23 cellular contexts compared by ENCODE assay signal in genomic region chr3:114212646-114213045, GRCh38. TPM values are rescaled to one million over a fixed set of nuclear protein-coding genes. Genes with fewer than 3 reads are reported as not detected.
DNase-seq lines count a peak whose midpoint lies in the region; ATAC-seq, FAIRE-seq and TF ChIP-seq lines count a peak whose summit lies in the region.
"Had no signal": no experiment of that assay in that cellular context is flagged by ENCODE, and none has a peak within 500 bp of the region (broad histone marks: within the 10 kb centered on the region; RNA-seq: fewer than 3 reads in every experiment).

No MANE protein-coding gene starts in this region.

- H3K9me2 ChIP-seq in Loucy (replicated peaks; ENCODE audit: low read depth, low read length), result no peaks in the 10 kb centered on the region
- H3K9me2 ChIP-seq in neural cell (ENCODE audit: insufficient read depth, low read length), result no peaks in the 10 kb centered on the region

- H4K20me1 ChIP-seq in Loucy (ENCODE audit: insufficient read depth, low read length, poor library complexity, severe bottlenecking) (no peaks in the 10 kb centered on the region), GM12878 (ENCODE audit: control insufficient read depth, insufficient read depth) (no peaks in the 10 kb centered on the region), neural cell (ENCODE audit: insufficient read depth) (no peaks in the 10 kb centered on the region)

- no peaks in the 10 kb centered on the region for H3K27me3 ChIP-seq in CD4-positive, alpha-beta memory T cell (ENCODE audit: insufficient read depth, low read length)
- H3K27me3 ChIP-seq in Loucy (ENCODE audit: insufficient read depth, low read length, poor library complexity, severe bottlenecking), result no peaks in the 10 kb centered on the region
- no peaks in the 10 kb centered on the region; a peak in 1 of 4 replicates for H3K27me3 ChIP-seq in GM12878 (replicated peaks in 1 of 2; ENCODE audit: control insufficient read depth in 2 of 2, insufficient read depth in 2 of 2, low read length in 1 of 2)
- no peaks in the 10 kb centered on the region for H3K27me3 ChIP-seq in neural cell (ENCODE audit: insufficient read depth, low read depth, low read length)

- no peak for DNase-seq in CD4-positive, alpha-beta memory T cell
- no peak for DNase-seq in GM12878 (ENCODE audit: low read depth, low spot score)
- no peak for DNase-seq in stimulated activated CD4-positive, alpha-beta T cell treated with anti-CD3 and anti-CD28 coated beads, Interleukin-4, amount 100 ng/mL, for 4 hours
- DNase-seq: activated naive CD4-positive, alpha-beta T cell treated with anti-CD3 and anti-CD28 coated beads for 36 hours; HCEC 1CT; heart left ventricle; KBM-7; NCI-H1436 treated with DMSO at 0.1 percent for 48 hours; Right ventricle myocardium superior; stimulated activated naive CD4-positive, alpha-beta T cell treated with Interleukin-2 at 50 U/mL for 16 hours had no signal

- no TSS peak for BruUV-seq in GM12878 (replicated peaks; lab: Mats Ljungman, UMichigan)

- CTCF ChIA-PET in CD4-positive, alpha-beta memory T cell (lab: Charles Lee; ENCODE audit: partially characterized antibody), result interaction anchor here (1.0 to 7.4 kb wide), 13 partner anchors 11 to 208 kb away, joined by 3 to 138 read pairs (median 20); partner anchors contain the start of genes TIGIT and ZNF80
- CTCF ChIA-PET in GM12878 (lab: Yijun Ruan, JAX), result interaction anchor here (0.6 to 2.5 kb wide), 8 partner anchors 52 to 171 kb away, joined by 3 to 22 read pairs (median 5); partner anchors contain the start of gene TIGIT

- peaks cover 8% of the 10 kb centered on the region; the same call in 1 of the 2 replicates for H3F3A ChIP-seq in Loucy (ENCODE audit: low read depth)
- H3F3A ChIP-seq in neural cell (ENCODE audit: insufficient read depth, low read length, poor library complexity, severe bottlenecking), result no peaks in the 10 kb centered on the region

- ATAC-seq in GM12878 (no peak), HG02798 (IDR thresholded peaks at IDR 0.05; ENCODE audit: poor library complexity, unreplicated experiment) (no peak), GM18861 (IDR thresholded peaks at IDR 0.05; ENCODE audit: unreplicated experiment) (no peak)
- ATAC-seq: heart left ventricle had no signal

- peaks cover 58% of the 10 kb centered on the region for H3K4me1 ChIP-seq in CD4-positive, alpha-beta memory T cell (ENCODE audit: insufficient read depth, low read length)
- H3K4me1 ChIP-seq in Loucy (ENCODE audit: insufficient read depth, low read length, poor library complexity, severe bottlenecking) (peaks cover 20% of the 10 kb centered on the region), GM12878 (ENCODE audit: control insufficient read depth, insufficient read depth, low read length) (peaks cover 26% of the 10 kb centered on the region)

- H3K36me3 ChIP-seq in CD4-positive, alpha-beta memory T cell (ENCODE audit: insufficient read depth, low read length), result no peaks in the 10 kb centered on the region
- no peaks in the 10 kb centered on the region for H3K36me3 ChIP-seq in Loucy (ENCODE audit: insufficient read depth, low read length)
- H3K36me3 ChIP-seq in GM12878 (ENCODE audit: control insufficient read depth in 2 of 2, insufficient read depth in 2 of 2, low read length in 1 of 2), result no peaks in the 10 kb centered on the region
- H3K36me3 ChIP-seq in neural cell (ENCODE audit: insufficient read depth, low read length), result no peaks in the 10 kb centered on the region
- H3K36me3 ChIP-seq: heart left ventricle had no signal

- H3K4me3 Mint-ChIP-seq in CD4-positive, alpha-beta memory T cell, result peak overlapping the region in 1 of 8 donors; percentile 18
- H3K4me3 Mint-ChIP-seq: activated naive CD4-positive, alpha-beta T cell treated with anti-CD3 and anti-CD28 coated beads for 36 hours; activated T-cell treated with anti-CD3 and anti-CD28 coated beads, Interleukin-2, amount 50 U/mL, for 72 hours; T-helper 2 cell treated with Interferon-gamma antibody and Interleukin-4, amounts not matched to agents 5 μg/mL and 100 μg/mL, for 36 hours had no signal

- no peak overlapping the region for H3K9ac ChIP-seq in Loucy (ENCODE audit: low read depth, low read length, poor library complexity, severe bottlenecking)
- H3K9ac ChIP-seq in GM12878 (ENCODE audit: control insufficient read depth, insufficient read depth, low read length), result no peak overlapping the region
- peak overlapping the region; percentile 72 for H3K9ac ChIP-seq in neural cell (ENCODE audit: low read length)

- TF ChIP-seq RAD21 in GM12878 (IDR thresholded peaks at IDR 0.05; ENCODE audit: insufficient read depth, low read depth, low read length) (no peak), neural cell (conservative IDR thresholded peaks at IDR 0.05) (no peak)

- peaks cover 0 to 6% of the 10 kb centered on the region in 2 donors for H3K36me3 Mint-ChIP-seq in CD4-positive, alpha-beta memory T cell

- TF ChIP-seq EP300 in GM12878 (IDR thresholded peaks at IDR 0.05; ENCODE audit: borderline replicate concordance in 1 of 2, control insufficient read depth in 1 of 2, low read depth in 2 of 2, low read length in 2 of 2), result no peak
- no peak for TF ChIP-seq EP300 in neural cell (conservative IDR thresholded peaks at IDR 0.05; ENCODE audit: poor library complexity, severe bottlenecking)

- peak overlapping the region in 1 of 7 donors; percentile 11 for H3K27ac Mint-ChIP-seq in CD4-positive, alpha-beta memory T cell
- H3K27ac Mint-ChIP-seq: activated T-cell treated with anti-CD3 and anti-CD28 coated beads, Interleukin-2, amount 50 U/mL, for 72 hours; T-helper 2 cell treated with Interferon-gamma antibody and Interleukin-4, amounts not matched to agents 5 μg/mL and 100 μg/mL, for 36 hours had no signal

- TF ChIP-seq POLR2A in GM12878 (IDR thresholded peaks at IDR 0.05; ENCODE audit: low read depth, low read length), result no peak

- peak overlapping the region; percentile 86 for H3K27ac ChIP-seq in CD4-positive, alpha-beta memory T cell (ENCODE audit: low read depth, low read length)
- H3K27ac ChIP-seq in GM12878 (ENCODE audit: control insufficient read depth, insufficient read depth) (no peak overlapping the region), neural cell (ENCODE audit: low read length) (peak overlapping the region; percentile 94)

- no peaks in the 10 kb centered on the region for H3K9me3 Mint-ChIP-seq in CD4-positive, alpha-beta memory T cell
- H3K9me3 Mint-ChIP-seq: T-helper 2 cell treated with Interferon-gamma antibody and Interleukin-4, amounts not matched to agents 5 μg/mL and 100 μg/mL, for 36 hours had no signal

- WGBS in GM12878 (ENCODE audit: insufficient coverage, insufficient replicate concordance, low lambda C conversion rate, missing lambda C conversion rate), result 92% methylated on average over 4 of the region's 4 CpGs

- in situ Hi-C loops in GM12878 (cut with MboI), result no loop called here

- H3K27me3 Mint-ChIP-seq in CD4-positive, alpha-beta memory T cell, result no peaks in the 10 kb centered on the region

- intact Hi-C loops in CD4-positive, alpha-beta memory T cell (cut with micrococcal nuclease), result loop anchor here (1.0 to 10.0 kb wide), 9 partner anchors 35 to 1572 kb away; partner anchors contain the start of genes CCDC191, DRD3, QTRT2 and ZBTB20
- intact Hi-C loops in GM12878 (cut with micrococcal nuclease; ENCODE audit: unreplicated experiment), result loop anchor here (2.0 to 10.0 kb wide), 2 partner anchors 60 to 468 kb away; partner anchors contain the start of genes ATP6V1A and NAA50

- peak overlapping the region; percentile 78 for H3K4me2 ChIP-seq in Loucy (ENCODE audit: low read depth, low read length, poor library complexity, severe bottlenecking)
- peak overlapping the region; percentile 89; the same call in 1 of the 2 replicates for H3K4me2 ChIP-seq in GM12878 (ENCODE audit: control insufficient read depth, insufficient read depth)
- H3K4me2 ChIP-seq in neural cell (ENCODE audit: low read length), result no peak overlapping the region

- no peak for TF ChIP-seq CTCF in Loucy (conservative IDR thresholded peaks at IDR 0.05; ENCODE audit: low read length)
- no peak for TF ChIP-seq CTCF in GM12878 (IDR thresholded peaks at IDR 0.05 in 2 of 3, conservative IDR thresholded peaks at IDR 0.05 in 1 of 3; ENCODE audit: control insufficient read depth in 2 of 3, extremely low read depth in 1 of 3, insufficient read depth in 1 of 3, low read depth in 3 of 3, low read length in 3 of 3)
- no peak for TF ChIP-seq CTCF in neural cell (IDR thresholded peaks at IDR 0.05; ENCODE audit: poor library complexity, severe bottlenecking)

- SMC1A ChIA-PET in GM12878 (lab: Charles Lee; ENCODE audit: uncharacterized antibody, unreplicated experiment), result interaction anchor here (1.0 to 2.6 kb wide), 8 partner anchors 9 to 169 kb away, joined by 3 to 18 read pairs (median 4); no protein-coding TSS in a partner anchor

- no peaks in the 10 kb centered on the region for H3K9me3 ChIP-seq in CD4-positive, alpha-beta memory T cell (ENCODE audit: control insufficient read depth in 1 of 2, low read length in 2 of 2)
- H3K9me3 ChIP-seq in Loucy (ENCODE audit: insufficient read depth, low read depth, low read length) (no peaks in the 10 kb centered on the region), GM12878 (replicated peaks; ENCODE audit: control insufficient read depth, insufficient read depth, low read length) (no peaks in the 10 kb centered on the region; the same call in 2 of the 3 replicates), neural cell (ENCODE audit: low read length) (no peaks in the 10 kb centered on the region)
- H3K9me3 ChIP-seq: heart left ventricle had no signal

- H3K79me2 ChIP-seq in Loucy (ENCODE audit: insufficient read depth, low read length) (no peaks in the 10 kb centered on the region), GM12878 (ENCODE audit: control insufficient read depth, insufficient read depth, low read length) (no peaks in the 10 kb centered on the region), neural cell (replicated peaks; ENCODE audit: insufficient read depth, low read length) (no peaks in the 10 kb centered on the region)

- POLR2A ChIA-PET in CD4-positive, alpha-beta memory T cell (lab: Charles Lee; ENCODE audit: partially characterized antibody), result interaction anchor here (1.0 to 8.4 kb wide), 17 partner anchors 13 to 1651 kb away, joined by 3 to 309 read pairs (median 15); partner anchors contain the start of genes ATG3, ATP6V1A, NAA50 and SLC35A5
- POLR2A ChIA-PET in GM12878 (lab: Charles Lee), result interaction anchor here (0.8 to 1.6 kb wide), 3 partner anchors 46 to 95 kb away, joined by 3 to 21 read pairs (median 3); no protein-coding TSS in a partner anchor

- H3K4me3 ChIP-seq in CD4-positive, alpha-beta memory T cell (ENCODE audit: low read length in 2 of 2), result no peak overlapping the region
- no peak overlapping the region for H3K4me3 ChIP-seq in Loucy (ENCODE audit: low read length, poor library complexity, severe bottlenecking)
- H3K4me3 ChIP-seq in GM12878, result no peak overlapping the region
- peak overlapping the region; percentile 61 for H3K4me3 ChIP-seq in neural cell (ENCODE audit: low read length)
- H3K4me3 ChIP-seq: heart left ventricle had no signal

- no peak overlapping the region for H2AFZ ChIP-seq in Loucy (ENCODE audit: low read length)
- no peak overlapping the region for H2AFZ ChIP-seq in GM12878 (ENCODE audit: control insufficient read depth, low read depth, low read length)
- no peak overlapping the region for H2AFZ ChIP-seq in neural cell (ENCODE audit: low read depth, low read length)

- RAD21 ChIA-PET in GM12878 (lab: Charles Lee; ENCODE audit: unreplicated experiment), result interaction anchor here (1.1 to 2.6 kb wide), 9 partner anchors 8 to 206 kb away, joined by 3 to 29 read pairs (median 5); no protein-coding TSS in a partner anchor

- FAIRE-seq in GM12878 (lab: Jason Lieb, UNC), result no peak
- FAIRE-seq: colon, G401.6 had no signal

- peaks cover 0 to 12% (median 6%) of the 10 kb centered on the region in 4 donors for H3K4me1 Mint-ChIP-seq in CD4-positive, alpha-beta memory T cell

RNA-seq across cellular contexts. Expression of gene ZNF80, which starts 24.7 kb away (rescaled TPM):
- total RNA-seq in CD4-positive, alpha-beta memory T cell, result 1 to 10 TPM; 1.1 TPM
- under 1 TPM; 0.34 to 0.64 TPM for polyA plus RNA-seq in CD4-positive, alpha-beta memory T cell
- not detected in 2 replicates for total RNA-seq in GM12878 (2013; cell fraction: nucleolus; rRNA removed)
- total RNA-seq in GM12878 (2014; rRNA removed) (not detected in 2 replicates), GM12878 (2014; rRNA removed; fragmentation: Illumina TruSeq; extraction: Trizol) (not detected in 2 replicates), GM12878 (2021) (not detected in 2 replicates)
- 0.10 TPM for polyA plus RNA-seq in GM12878 (2011; ENCODE audit: low read depth)
- polyA plus RNA-seq in GM12878 (2011; rRNA removed) (not detected in 2 replicates), GM12878 (2014; fragmentation: Illumina TruSeq; extraction: Trizol) (not detected in 2 replicates), GM12878 (2014; fragmentation: Nextera tagmentation; extraction: Ambion mirVana) (not detected), GM12878 (2014; rRNA removed) (not detected in 2 replicates), GM12878 (2016; fragmentation: Nextera tagmentation; extraction: Ambion mirVana) (not detected), neural cell (0.17 TPM in 1 of 2 replicates, not detected in the other)
- not detected in 2 replicates for polyA plus RNA-seq in GM12878 (2011; cell fraction: cytosol; rRNA removed)
- not detected in 2 replicates for polyA plus RNA-seq in GM12878 (2011; cell fraction: nucleus; rRNA removed)
- not detected in 2 replicates for polyA plus RNA-seq in GM12878 (2012)
- polyA minus RNA-seq in GM12878 (2011; rRNA and poly(A)+ RNA removed), result not detected in 2 replicates
- not detected in 2 replicates for polyA minus RNA-seq in GM12878 (2011; cell fraction: cytosol; rRNA and poly(A)+ RNA removed)
- polyA minus RNA-seq in GM12878 (2011; cell fraction: nucleus; rRNA and poly(A)+ RNA removed), result not detected in 2 replicates
- polyA minus RNA-seq in neural cell, result not detected in 2 replicates
- total RNA-seq: esophagus mucosa, NCI-H460, pulmonary artery endothelial cell, Right ventricle myocardium superior, temporal lobe, ureter had no signal
- polyA plus RNA-seq: heart left ventricle had no signal

RNA-seq across cellular contexts. Expression of gene DRD3, which starts 33.8 kb away (rescaled TPM):
- under 1 TPM; 0.28 to 0.35 TPM for total RNA-seq in CD4-positive, alpha-beta memory T cell
- polyA plus RNA-seq in CD4-positive, alpha-beta memory T cell, result not detected
- total RNA-seq in GM12878 (2013; cell fraction: nucleolus; rRNA removed), result not detected in 2 replicates
- total RNA-seq in GM12878 (2014; rRNA removed), result not detected in 2 replicates
- not detected in 2 replicates for total RNA-seq in GM12878 (2014; rRNA removed; fragmentation: Illumina TruSeq; extraction: Trizol)
- not detected in 2 replicates for total RNA-seq in GM12878 (2021)
- polyA plus RNA-seq in GM12878 (2011; ENCODE audit: low read depth), result not detected
- polyA plus RNA-seq in GM12878 (2011; rRNA removed), result not detected in 2 replicates
- not detected in 2 replicates for polyA plus RNA-seq in GM12878 (2011; cell fraction: cytosol; rRNA removed)
- not detected in 2 replicates for polyA plus RNA-seq in GM12878 (2011; cell fraction: nucleus; rRNA removed)
- polyA plus RNA-seq in GM12878 (2012), result not detected in 2 replicates
- not detected in 2 replicates for polyA plus RNA-seq in GM12878 (2014; fragmentation: Illumina TruSeq; extraction: Trizol)
- polyA plus RNA-seq in GM12878 (2014; fragmentation: Nextera tagmentation; extraction: Ambion mirVana), result not detected
- polyA plus RNA-seq in GM12878 (2014; rRNA removed), result not detected in 2 replicates
- not detected for polyA plus RNA-seq in GM12878 (2016; fragmentation: Nextera tagmentation; extraction: Ambion mirVana)
- polyA minus RNA-seq in GM12878 (2011; rRNA and poly(A)+ RNA removed), result not detected in 2 replicates
- not detected in 2 replicates for polyA minus RNA-seq in GM12878 (2011; cell fraction: cytosol; rRNA and poly(A)+ RNA removed)
- not detected in 2 replicates for polyA minus RNA-seq in GM12878 (2011; cell fraction: nucleus; rRNA and poly(A)+ RNA removed)
- 0.18 TPM in 1 of 2 replicates, not detected in the other for polyA plus RNA-seq in neural cell
- 0.35 and 0.73 TPM in 2 replicates for polyA minus RNA-seq in neural cell
- total RNA-seq: activated naive CD4-positive, alpha-beta T cell treated with anti-CD3 and anti-CD28 coated beads for 36 hours; activated T-cell treated with anti-CD3 and anti-CD28 coated beads, Interleukin-2, amount 50 U/mL, for 72 hours; esophagus mucosa; heart left ventricle; NCI-H460; pulmonary artery endothelial cell; Right ventricle myocardium superior; ureter had no signal
- polyA plus RNA-seq: heart left ventricle had no signal
